Comparison of ENCODE assay signal across 8 cellular contexts in genomic region chr5:61866930-61867329, GRCh38.
DNase-seq lines count a peak whose midpoint lies in the region; ATAC-seq and TF ChIP-seq lines count a peak whose summit lies in the region.

No MANE protein-coding gene starts in this region.

- no peak overlapping the region for H3K27ac ChIP-seq in osteoblast (ENCODE audit: low read depth, low read length)

- H3K4me3 ChIP-seq in osteoblast (ENCODE audit: insufficient read depth, low read length), result no peak overlapping the region

- ATAC-seq in GM19395 (IDR thresholded peaks at IDR 0.05; ENCODE audit: unreplicated experiment) (peak; percentile 80), HG03442 (IDR thresholded peaks at IDR 0.05; ENCODE audit: unreplicated experiment) (peak; percentile 97)

- DNase-seq in AG20443 (ENCODE audit: low spot score) (peak; percentile 66), amniotic epithelial cell (ENCODE audit: low read depth) (peak; percentile 44), osteoblast (ENCODE audit: insufficient read length, low spot score, missing footprints) (no peak), NCI-H187 treated with DMSO at 0.1 percent for 48 hours (lab: John Stamatoyannopoulos, UW) (no peak), CD1c-positive myeloid dendritic cell (ENCODE audit: extremely low spot score) (no peak), islet precursor cell (no peak)

- no peaks in the 10 kb centered on the region for H3K9me3 ChIP-seq in osteoblast (ENCODE audit: low read depth, low read length)

- no peaks in the 10 kb centered on the region for H4K20me1 ChIP-seq in osteoblast (ENCODE audit: insufficient read depth, low read length)

- TF ChIP-seq CTCF in osteoblast (IDR thresholded peaks at IDR 0.05; ENCODE audit: extremely low read depth, low read depth, low read length), result no peak

- H3K79me2 ChIP-seq in osteoblast (ENCODE audit: insufficient read depth, low read length), result no peaks in the 10 kb centered on the region

- no peaks in the 10 kb centered on the region for H3K4me1 ChIP-seq in osteoblast (ENCODE audit: insufficient read depth, low read length)

- no peaks in the 10 kb centered on the region for H3K36me3 ChIP-seq in osteoblast (ENCODE audit: insufficient read depth, low read length)

- no peaks in the 10 kb centered on the region for H3K27me3 ChIP-seq in osteoblast (ENCODE audit: insufficient read depth, low read length)

- no peak overlapping the region for H2AFZ ChIP-seq in osteoblast (ENCODE audit: low read length)

- H3K4me2 ChIP-seq in osteoblast (ENCODE audit: insufficient read depth, low read length), result no peak overlapping the region

Comparison
In these comparisons a context has a peak if more than half of its experiments do, and no peak if none do; other contexts are left out.
1. DNase-seq: peak in AG20443 (single experiment) and amniotic epithelial cell (single experiment); none in osteoblast (single experiment), NCI-H187 treated with DMSO at 0.1 percent for 48 hours (single experiment), CD1c-positive myeloid dendritic cell (single experiment) and islet precursor cell (single experiment).